In genomic region chr11:114080219-114080618, GRCh38 we compare ENCODE assay signal across 8 cellular contexts. TPM values are rescaled to one million over a fixed set of nuclear protein-coding genes. Genes with fewer than 3 reads are reported as not detected.
DNase-seq lines count a peak whose midpoint lies in the region; ATAC-seq, FAIRE-seq and TF ChIP-seq lines count a peak whose summit lies in the region.

No MANE protein-coding gene starts in this region.

- peak; percentile 20 for DNase-seq in activated naive CD4-positive, alpha-beta T cell treated with Interleukin-2 at 50 U/mL for 16 hours
- DNase-seq in activated naive CD4-positive, alpha-beta T cell treated with anti-CD3 and anti-CD28 coated beads, Interleukin-2, amount 50 U/mL, for 16 hours = no peak
- DNase-seq in astrocyte of the hippocampus (ENCODE audit: low read depth, low spot score) (peak; percentile 60), uterus (no peak), GM19239 (ENCODE audit: insufficient read length, low spot score) (no peak)

- no peak for ATAC-seq in HG03432 (IDR thresholded peaks at IDR 0.05; ENCODE audit: unreplicated experiment)
- ATAC-seq in HG02623 (IDR thresholded peaks at IDR 0.05; ENCODE audit: unreplicated experiment) = no peak

- intact Hi-C loops in uterus (cut with DNase I; ENCODE audit: low total_unique reads) = no loop called here

- no peak for TF ChIP-seq POLR2A in uterus (IDR thresholded peaks at IDR 0.05)

- H3K4me1 ChIP-seq in liver (ENCODE audit: control insufficient read depth in 4 of 4, insufficient read depth in 4 of 4, low read length in 3 of 4) (peaks cover 36 to 76% (median 68%) of the 10 kb centered on the region in 4 donors), uterus (peaks cover 16 to 47% of the 10 kb centered on the region in 2 donors)

- H3K27me3 ChIP-seq in liver (ENCODE audit: control insufficient read depth in 4 of 4, insufficient read depth in 4 of 4, low read length in 3 of 4) (no peaks in the 10 kb centered on the region), uterus (no peaks in the 10 kb centered on the region)

- H3K4me3 ChIP-seq in liver (ENCODE audit: low read depth in 1 of 3, low read length in 3 of 3) = no peak overlapping the region
- no peak overlapping the region for H3K4me3 ChIP-seq in uterus

- no peak overlapping the region for H3K9ac ChIP-seq in liver (ENCODE audit: low read depth in 1 of 2, low read length in 2 of 2)

- H3K27ac ChIP-seq in liver (ENCODE audit: low read depth in 1 of 2, low read length in 2 of 2) (peak overlapping the region; percentile 28 to 40), uterus (peak overlapping the region; percentile 73 to 89)

- H3K36me3 ChIP-seq in liver (ENCODE audit: control insufficient read depth in 4 of 4, insufficient read depth in 3 of 4, low read depth in 1 of 4, low read length in 3 of 4) (peaks cover 0 to 9% (median 4%) of the 10 kb centered on the region in 4 donors), uterus (no peaks in the 10 kb centered on the region)

- H3K9me3 ChIP-seq in liver (ENCODE audit: control insufficient read depth in 4 of 4, low read length in 3 of 4) (no peaks in the 10 kb centered on the region), uterus (no peaks in the 10 kb centered on the region)

- TF ChIP-seq RAD21 in liver (IDR thresholded peaks at IDR 0.05) = peak in 1 of 2 donors; percentile 20

- 38% methylated on average over 5 of the region's 5 CpGs for WGBS in liver

- FAIRE-seq in GM19239 (lab: Jason Lieb, UNC) = no peak

- TF ChIP-seq CTCF in liver (IDR thresholded peaks at IDR 0.05; ENCODE audit: low read depth, low read length, missing input control) (no peak), uterus (IDR thresholded peaks at IDR 0.05) (no peak)

TF ChIP-seq in liver, 16 proteins besides CTCF, POLR2A, EP300 and RAD21:
- TF ChIP-seq FOXA2 (IDR thresholded peaks at IDR 0.05) = no peak
- peak; percentile 89 to 94 for TF ChIP-seq JUND (IDR thresholded peaks at IDR 0.05)
- peak; percentile 71 for TF ChIP-seq MAX (IDR thresholded peaks at IDR 0.05)
- no peak for TF ChIP-seq EGR1 (IDR thresholded peaks at IDR 0.05; ENCODE audit: low read depth in 2 of 2)
- TF ChIP-seq HNF4A (conservative IDR thresholded peaks at IDR 0.05) = peak in 1 of 2 donors; percentile 26
TF ChIP-seq in liver: peak in this region for 3.

RNA-seq across cellular contexts. Expression of gene ZBTB16, which starts 20.7 kb away (rescaled TPM):
- 100 to 1,000 TPM in 1 of 2 donors, 1 to 10 TPM in 1; 8.9 to 140 TPM for total RNA-seq in liver
- 10 to 100 TPM; 18.7 to 50.4 TPM for polyA plus RNA-seq in liver
- total RNA-seq in uterus = 100 to 1,000 TPM in 3 of 4 donors, 10 to 100 TPM in 1; 25.5 to 302 (median 151) TPM

Comparison
In these comparisons a context has a peak if more than half of its experiments do, and no peak if none do; other contexts are left out.
1. DNase-seq: peak in activated naive CD4-positive, alpha-beta T cell treated with Interleukin-2 at 50 U/mL for 16 hours (single experiment) and astrocyte of the hippocampus (single experiment); none in activated naive CD4-positive, alpha-beta T cell treated with anti-CD3 and anti-CD28 coated beads, Interleukin-2, amount 50 U/mL, for 16 hours (single experiment), uterus (0 of 2) and GM19239 (single experiment).